In genomic region chr4:40870076-40870624, GRCh38 we compare ENCODE assay signal across 26 cellular contexts.
"Had no signal": no experiment of that assay in that cellular context is flagged by ENCODE, and none has a peak within 500 bp of the region (broad histone marks: within the 10 kb centered on the region; RNA-seq: fewer than 3 reads in every experiment).

No MANE protein-coding gene starts in this region.

- H3K4me1 ChIP-seq: ascending aorta had no signal

- DNase-seq: activated CD4-positive, alpha-beta memory T cell treated with anti-CD3 and anti-CD28 coated beads for 36 hours; activated CD4-positive, alpha-beta T cell treated with anti-CD3 and anti-CD28 coated beads, Interleukin-2, amount 10 ng/mL, durations not matched to agents 7 days and 5 days; activated CD4-positive, CD25-positive, alpha-beta regulatory T cell; activated CD8-positive, alpha-beta memory T cell treated with anti-CD3 and anti-CD28 coated beads for 24 hours; activated effector memory CD4-positive, alpha-beta T cell treated with anti-CD3 and anti-CD28 coated beads, Interleukin-2, amount 50 U/mL, for 16 hours; activated naive CD4-positive, alpha-beta T cell treated with Interleukin-2 at 50 U/mL for 16 hours; activated naive CD8-positive, alpha-beta T cell treated with anti-CD3 and anti-CD28 coated beads, Interleukin-2, amount 50 U/mL, for 24 hours; activated T-cell treated with anti-CD3 and anti-CD28 coated beads, Interleukin-2, amount 50 U/mL, for 4 hours; amniotic stem cell; body of pancreas; Karpas-422; NCI-H1105; NCI-H1436; NCI-H1694 treated with DMSO at 0.1 percent for 48 hours; NCI-H2081; NCI-H2171; NCI-H2227 treated with DMSO at 0.1 percent for 48 hours; NCI-H446 treated with DMSO at 0.1 percent for 48 hours; NCI-H524 treated with DMSO at 0.1 percent for 48 hours; NCI-H748 treated with DMSO at 0.1 percent for 48 hours; SIG-M5; T-helper 1 cell had no signal

- H3K9me3 ChIP-seq: ascending aorta, body of pancreas had no signal

- H3K27ac ChIP-seq: ascending aorta, body of pancreas, VCaP had no signal

- H3K4me3 ChIP-seq: ascending aorta, body of pancreas, K562 had no signal

- ATAC-seq: activated naive CD4-positive, alpha-beta T cell treated with anti-CD3 and anti-CD28 coated beads, Interleukin-2, amount 50 U/mL, for 72 hours; activated naive CD8-positive, alpha-beta T cell treated with anti-CD3 and anti-CD28 coated beads, Interleukin-2, amount 50 U/mL, for 24 hours; activated T-cell treated with anti-CD3 and anti-CD28 coated beads, Interleukin-2, amount 50 U/mL, for 4 hours; body of pancreas; K562 had no signal

- H3K27me3 ChIP-seq: ascending aorta, body of pancreas had no signal
